15 cellular contexts compared by ENCODE assay signal in genomic region chr9:114418053-114418452, GRCh38. TPM values are rescaled to one million over a fixed set of nuclear protein-coding genes. Genes with fewer than 3 reads are reported as not detected.
DNase-seq lines count a peak whose midpoint lies in the region; ATAC-seq and TF ChIP-seq lines count a peak whose summit lies in the region.
"Had no signal": no experiment of that assay in that cellular context is flagged by ENCODE, and none has a peak within 500 bp of the region (broad histone marks: within the 10 kb centered on the region; RNA-seq: fewer than 3 reads in every experiment).

No MANE protein-coding gene starts in this region.

- no peaks in the 10 kb centered on the region for H3K36me3 ChIP-seq in lower lobe of right lung
- H3K36me3 ChIP-seq in upper lobe of left lung = no peaks in the 10 kb centered on the region
- H3K36me3 ChIP-seq: BLaER1 had no signal

- WGBS in upper lobe of left lung, 2 donors = 81 to 92% methylated on average over 6 of the region's 6 CpGs

- in situ Hi-C loops in GM13977 (cut with MboI; ENCODE audit: low pct_unique_long_range_greater_than_20kb, low sequenced_read_pairs, unreplicated experiment) = loop anchor here (25.0 kb wide), 1 partner anchor 594 kb away; no protein-coding TSS in a partner anchor

- H3K27ac Mint-ChIP-seq in activated CD8-positive, alpha-beta T cell treated with anti-CD3 and anti-CD28 coated beads, Interleukin-2, amount 10 ng/mL, durations not matched to agents 7 days and 5 days = no peak overlapping the region
- no peak overlapping the region for H3K27ac Mint-ChIP-seq in activated CD8-positive, alpha-beta T cell treated with anti-CD3 and anti-CD28 coated beads for 36 hours
- peak overlapping the region; percentile 75 for H3K27ac Mint-ChIP-seq in T-helper 17 cell
- H3K27ac Mint-ChIP-seq in type B pancreatic cell = peak overlapping the region; percentile 48
- H3K27ac Mint-ChIP-seq: GM23338, H9 had no signal

- CTCF ChIA-PET in activated CD8-positive, alpha-beta T cell treated with anti-CD3 and anti-CD28 coated beads, Interleukin-2, amount 10 ng/mL, durations not matched to agents 7 days and 5 days (lab: Charles Lee) = interaction anchor here (1.5 to 7.2 kb wide), 5 partner anchors 8 to 235 kb away, joined by 5 to 47 read pairs (median 7); no protein-coding TSS in a partner anchor
- CTCF ChIA-PET in activated CD8-positive, alpha-beta T cell treated with anti-CD3 and anti-CD28 coated beads for 36 hours (lab: Charles Lee) = interaction anchor here (1.0 to 6.5 kb wide), 2 partner anchors 12 to 196 kb away, joined by 3 to 34 read pairs; no protein-coding TSS in a partner anchor

- no peak overlapping the region for H3K27ac ChIP-seq in lower lobe of right lung
- no peak overlapping the region for H3K27ac ChIP-seq in upper lobe of left lung
- H3K27ac ChIP-seq: 22Rv1, BLaER1 had no signal

- no peak for TF ChIP-seq CTCF in activated CD8-positive, alpha-beta T cell treated with anti-CD3 and anti-CD28 coated beads for 36 hours (IDR thresholded peaks at IDR 0.05)
- no peak for TF ChIP-seq CTCF in lower lobe of right lung (IDR thresholded peaks at IDR 0.05)
- no peak for TF ChIP-seq CTCF in type B pancreatic cell (conservative IDR thresholded peaks at IDR 0.05)
- TF ChIP-seq CTCF in upper lobe of left lung (IDR thresholded peaks at IDR 0.05) = no peak
- TF ChIP-seq CTCF in GM13977 (IDR thresholded peaks at IDR 0.05; ENCODE audit: extremely low read depth, insufficient read depth, missing control alignments) = no peak

- intact Hi-C loops in activated CD8-positive, alpha-beta T cell treated with anti-CD3 and anti-CD28 coated beads for 36 hours (cut with micrococcal nuclease) = no loop called here
- intact Hi-C loops in lower lobe of right lung (cut with DNase I) = no loop called here

- no peak for DNase-seq in activated CD8-positive, alpha-beta T cell treated with anti-CD3 and anti-CD28 coated beads, Interleukin-2, amount 10 ng/mL, durations not matched to agents 7 days and 5 days
- no peak for DNase-seq in activated CD8-positive, alpha-beta T cell treated with anti-CD3 and anti-CD28 coated beads for 36 hours
- DNase-seq in T-helper 17 cell (no peak), lower lobe of right lung (peak; percentile 24), type B pancreatic cell (ENCODE audit: extremely low spot score, unreplicated experiment) (no peak), NCI-H226 (no peak), upper lobe of left lung (no peak), GM13977 (ENCODE audit: low spot score) (no peak)
- DNase-seq: AML-193, DMS79, H9 had no signal

- TF ChIP-seq POLR2A in upper lobe of left lung (IDR thresholded peaks at IDR 0.05) = no peak

- H3K27me3 ChIP-seq in lower lobe of right lung (ENCODE audit: low read depth) (no peaks in the 10 kb centered on the region), upper lobe of left lung (no peaks in the 10 kb centered on the region)
- H3K27me3 ChIP-seq: BLaER1 had no signal

- no peaks in the 10 kb centered on the region for H3K36me3 Mint-ChIP-seq in activated CD8-positive, alpha-beta T cell treated with anti-CD3 and anti-CD28 coated beads, Interleukin-2, amount 10 ng/mL, durations not matched to agents 7 days and 5 days (ENCODE audit: low read depth)
- no peaks in the 10 kb centered on the region for H3K36me3 Mint-ChIP-seq in activated CD8-positive, alpha-beta T cell treated with anti-CD3 and anti-CD28 coated beads for 36 hours (ENCODE audit: low read depth)
- H3K36me3 Mint-ChIP-seq in T-helper 17 cell (ENCODE audit: low read depth) (peaks cover 2% of the 10 kb centered on the region), type B pancreatic cell (peaks cover 7% of the 10 kb centered on the region)

- no peaks in the 10 kb centered on the region for H3K27me3 Mint-ChIP-seq in activated CD8-positive, alpha-beta T cell treated with anti-CD3 and anti-CD28 coated beads, Interleukin-2, amount 10 ng/mL, durations not matched to agents 7 days and 5 days (ENCODE audit: low read depth)
- H3K27me3 Mint-ChIP-seq in activated CD8-positive, alpha-beta T cell treated with anti-CD3 and anti-CD28 coated beads for 36 hours = no peaks in the 10 kb centered on the region
- H3K27me3 Mint-ChIP-seq in T-helper 17 cell (no peaks in the 10 kb centered on the region), type B pancreatic cell (no peaks in the 10 kb centered on the region)

- no peaks in the 10 kb centered on the region for H3K9me3 Mint-ChIP-seq in activated CD8-positive, alpha-beta T cell treated with anti-CD3 and anti-CD28 coated beads, Interleukin-2, amount 10 ng/mL, durations not matched to agents 7 days and 5 days (ENCODE audit: insufficient read depth)
- no peaks in the 10 kb centered on the region for H3K9me3 Mint-ChIP-seq in activated CD8-positive, alpha-beta T cell treated with anti-CD3 and anti-CD28 coated beads for 36 hours
- no peaks in the 10 kb centered on the region for H3K9me3 Mint-ChIP-seq in type B pancreatic cell
- H3K9me3 Mint-ChIP-seq: GM23338, H9 had no signal

- TF ChIP-seq EP300 in upper lobe of left lung (IDR thresholded peaks at IDR 0.05) = no peak

- H3K4me3 Mint-ChIP-seq in activated CD8-positive, alpha-beta T cell treated with anti-CD3 and anti-CD28 coated beads, Interleukin-2, amount 10 ng/mL, durations not matched to agents 7 days and 5 days = no peak overlapping the region
- no peak overlapping the region for H3K4me3 Mint-ChIP-seq in activated CD8-positive, alpha-beta T cell treated with anti-CD3 and anti-CD28 coated beads for 36 hours
- H3K4me3 Mint-ChIP-seq in T-helper 17 cell (peak overlapping the region; percentile 63), type B pancreatic cell (no peak overlapping the region)
- H3K4me3 Mint-ChIP-seq: GM23338, H9 had no signal

- H3K9me3 ChIP-seq in T-helper 17 cell (ENCODE audit: control insufficient read depth, low read length, poor library complexity, severe bottlenecking) (no peaks in the 10 kb centered on the region), lower lobe of right lung (no peaks in the 10 kb centered on the region), upper lobe of left lung (no peaks in the 10 kb centered on the region)
- H3K9me3 ChIP-seq: BLaER1 had no signal

- H3K4me1 ChIP-seq in lower lobe of right lung = peaks cover 10% of the 10 kb centered on the region
- H3K4me1 ChIP-seq in upper lobe of left lung = no peaks in the 10 kb centered on the region

- peaks cover 14% of the 10 kb centered on the region for H3K4me1 Mint-ChIP-seq in activated CD8-positive, alpha-beta T cell treated with anti-CD3 and anti-CD28 coated beads, Interleukin-2, amount 10 ng/mL, durations not matched to agents 7 days and 5 days (ENCODE audit: low read depth)
- H3K4me1 Mint-ChIP-seq in activated CD8-positive, alpha-beta T cell treated with anti-CD3 and anti-CD28 coated beads for 36 hours (ENCODE audit: low read depth) = peaks cover 4% of the 10 kb centered on the region
- peaks cover 36% of the 10 kb centered on the region for H3K4me1 Mint-ChIP-seq in T-helper 17 cell
- peaks cover 28% of the 10 kb centered on the region for H3K4me1 Mint-ChIP-seq in type B pancreatic cell (ENCODE audit: unreplicated experiment)

- no peak overlapping the region for H3K4me3 ChIP-seq in lower lobe of right lung
- no peak overlapping the region for H3K4me3 ChIP-seq in upper lobe of left lung
- H3K4me3 ChIP-seq: BLaER1, GM12878, GM23338 had no signal

- peak; percentile 17 for ATAC-seq in activated CD8-positive, alpha-beta T cell treated with anti-CD3 and anti-CD28 coated beads, Interleukin-2, amount 10 ng/mL, durations not matched to agents 7 days and 5 days
- ATAC-seq in activated CD8-positive, alpha-beta T cell treated with anti-CD3 and anti-CD28 coated beads for 36 hours = no peak
- ATAC-seq in T-helper 17 cell (peak; percentile 35), lower lobe of right lung (no peak), upper lobe of left lung (ENCODE audit: low FRiP score in 2 of 2) (no peak)
- ATAC-seq: GM12878, GM23338 had no signal

- POLR2A ChIA-PET in activated CD8-positive, alpha-beta T cell treated with anti-CD3 and anti-CD28 coated beads, Interleukin-2, amount 10 ng/mL, durations not matched to agents 7 days and 5 days (lab: Charles Lee) = no interaction called here
- POLR2A ChIA-PET in activated CD8-positive, alpha-beta T cell treated with anti-CD3 and anti-CD28 coated beads for 36 hours (lab: Charles Lee) = no interaction called here

RNA-seq across cellular contexts. Expression of gene AKNA, which starts 30.3 kb away (rescaled TPM):
- total RNA-seq in activated CD8-positive, alpha-beta T cell treated with anti-CD3 and anti-CD28 coated beads, Interleukin-2, amount 10 ng/mL, durations not matched to agents 7 days and 5 days = 100 to 1,000 TPM; 413 to 430 TPM
- 100 to 1,000 TPM; 166 to 167 TPM for total RNA-seq in activated CD8-positive, alpha-beta T cell treated with anti-CD3 and anti-CD28 coated beads for 36 hours
- total RNA-seq in T-helper 17 cell (100 to 1,000 TPM; 263 to 323 TPM), lower lobe of right lung (66.9 TPM), type B pancreatic cell (ENCODE audit: low replicate concordance) (11.5 and 14.0 TPM in 2 replicates), upper lobe of left lung (100 to 1,000 TPM in 1 of 6 donors, 10 to 100 TPM in 5; 38.3 to 152 (median 61.5) TPM)

Comparison
In these comparisons a context has a peak if more than half of its experiments do, and no peak if none do; other contexts are left out.
1. ATAC-seq: peak in activated CD8-positive, alpha-beta T cell treated with anti-CD3 and anti-CD28 coated beads, Interleukin-2, amount 10 ng/mL, durations not matched to agents 7 days and 5 days (single experiment) and T-helper 17 cell (single experiment); none in activated CD8-positive, alpha-beta T cell treated with anti-CD3 and anti-CD28 coated beads for 36 hours (single experiment), lower lobe of right lung (0 of 2) and upper lobe of left lung (0 of 2).
2. H3K27ac Mint-ChIP-seq: peak in T-helper 17 cell (single experiment) and type B pancreatic cell (single experiment); none in activated CD8-positive, alpha-beta T cell treated with anti-CD3 and anti-CD28 coated beads, Interleukin-2, amount 10 ng/mL, durations not matched to agents 7 days and 5 days (single experiment) and activated CD8-positive, alpha-beta T cell treated with anti-CD3 and anti-CD28 coated beads for 36 hours (single experiment).